Comparison of ENCODE assay signal across 8 cellular contexts in the genomic region with DNA sequence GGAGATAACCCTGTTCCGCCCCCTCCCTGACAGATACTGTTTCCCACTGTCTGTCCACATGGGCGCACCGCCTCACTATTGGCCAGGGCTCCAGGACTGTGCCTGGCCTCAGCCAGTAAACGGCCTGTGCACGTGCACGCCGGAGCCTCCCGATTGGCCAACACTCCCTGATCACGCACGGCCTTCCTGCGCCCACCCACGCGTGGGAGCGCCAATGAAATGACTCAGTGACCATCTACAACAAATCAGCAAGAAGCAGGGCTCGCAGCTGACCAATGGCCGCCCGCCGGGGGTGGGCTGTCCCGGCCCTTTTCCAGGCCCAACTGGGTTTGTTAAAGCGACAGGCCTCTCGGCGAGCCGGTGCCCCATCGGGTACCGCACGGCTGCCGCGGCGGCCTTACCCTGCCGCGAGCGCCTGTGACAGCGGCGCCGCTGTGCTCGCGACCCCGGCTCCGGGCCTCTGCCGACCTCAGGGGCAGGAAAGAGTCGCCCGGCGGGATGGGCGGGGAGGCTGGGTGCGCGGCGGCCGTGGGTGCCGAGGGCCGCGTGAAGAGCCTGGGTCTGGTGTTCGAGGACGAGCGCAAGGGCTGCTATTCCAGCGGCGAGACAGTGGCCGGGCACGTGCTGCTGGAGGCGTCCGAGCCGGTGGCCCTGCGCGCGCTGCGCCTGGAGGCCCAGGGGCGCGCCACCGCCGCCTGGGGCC. TPM values are rescaled to one million over a fixed set of nuclear protein-coding genes. Genes with fewer than 3 reads are reported as not detected.
A peak's percentile ranks its signal among the peaks of the same experiment; 100 is the strongest.
DNase-seq lines count a peak whose midpoint lies in the region; ATAC-seq and TF ChIP-seq lines count a peak whose summit lies in the region.

A gene with protein sequence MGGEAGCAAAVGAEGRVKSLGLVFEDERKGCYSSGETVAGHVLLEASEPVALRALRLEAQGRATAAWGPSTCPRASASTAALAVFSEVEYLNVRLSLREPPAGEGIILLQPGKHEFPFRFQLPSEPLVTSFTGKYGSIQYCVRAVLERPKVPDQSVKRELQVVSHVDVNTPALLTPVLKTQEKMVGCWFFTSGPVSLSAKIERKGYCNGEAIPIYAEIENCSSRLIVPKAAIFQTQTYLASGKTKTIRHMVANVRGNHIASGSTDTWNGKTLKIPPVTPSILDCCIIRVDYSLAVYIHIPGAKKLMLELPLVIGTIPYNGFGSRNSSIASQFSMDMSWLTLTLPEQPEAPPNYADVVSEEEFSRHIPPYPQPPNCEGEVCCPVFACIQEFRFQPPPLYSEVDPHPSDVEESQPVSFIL (plus strand): TSS at position 340 of the 703 bp plus-strand sequence. CDS start 159 bp downstream, at position 499.

- H3K36me3 ChIP-seq in ectodermal cell (ENCODE audit: control insufficient read depth, insufficient read depth, low read length), result no peaks in the 10 kb centered on the region

- H3K27ac ChIP-seq in ectodermal cell (ENCODE audit: insufficient read depth, low read depth, low read length, poor library complexity, severe bottlenecking), result no peak within 1 kb of the TSS

- H3K9me3 ChIP-seq in ectodermal cell (ENCODE audit: control insufficient read depth, low read length), result no peaks in the 10 kb centered on the region

- peak in 1 of 3 donors; percentile 65 for TF ChIP-seq CTCF in lower leg skin (IDR thresholded peaks at IDR 0.05)

- TF ChIP-seq POLR2A in lower leg skin (IDR thresholded peaks at IDR 0.05), result no peak

- intact Hi-C loops in lower leg skin (cut with DNase I; ENCODE audit: low total_unique reads), result no loop called here

- H3K4me3 ChIP-seq in ectodermal cell (ENCODE audit: insufficient read depth, low read depth, low read length) (peak within 1 kb of the TSS; percentile 51), lower leg skin (ENCODE audit: low read depth, poor library complexity, severe bottlenecking) (peak within 1 kb of the TSS; percentile 58)

- DNase-seq in AG08396 (ENCODE audit: low spot score) (peak; percentile 96), GM19240 (ENCODE audit: insufficient read length, low spot score) (peak; percentile 2), NCI-H748 (lab: John Stamatoyannopoulos, UW; ENCODE audit: unreplicated experiment) (peak; percentile 99), lower leg skin (ENCODE audit: low spot score in 2 of 2) (peak; percentile 100)
- peak; percentile 91 to 95 for DNase-seq in activated CD8-positive, alpha-beta memory T cell treated with anti-CD3 and anti-CD28 coated beads for 1 hour (ENCODE audit: extremely low read depth in 1 of 2, low read depth in 1 of 2)
- DNase-seq in stimulated activated CD4-positive, alpha-beta T cell treated with anti-CD3 and anti-CD28 coated beads, Interleukin-4, amount 100 ng/mL, for 1 hour, result peak; percentile 96

- ATAC-seq in HG03521 (IDR thresholded peaks at IDR 0.05; ENCODE audit: unreplicated experiment), result peak; percentile 88

- peaks cover 5% of the 10 kb centered on the region for H3K4me1 ChIP-seq in ectodermal cell (ENCODE audit: control insufficient read depth, insufficient read depth, low read length)

- WGBS in ectodermal cell, 2 experiments, result 0% methylated on average over 69 of the region's 69 CpGs
- WGBS in lower leg skin, 2 donors, result 0 to 1% methylated on average over 23 to 37 of the region's 69 CpGs

- H3K27me3 ChIP-seq in ectodermal cell (ENCODE audit: control insufficient read depth, insufficient read depth, low read length, poor library complexity, severe bottlenecking), result peaks cover 11% of the 10 kb centered on the region

RNA-seq across cellular contexts. Expression of the gene that starts here (rescaled TPM):
- polyA plus RNA-seq in ectodermal cell (2013, experiment 1 of 4), result 23.1 TPM
- 15.4 TPM for polyA plus RNA-seq in ectodermal cell (2013, experiment 2 of 4)
- polyA plus RNA-seq in ectodermal cell (2013, experiment 3 of 4), result 21.2 TPM
- polyA plus RNA-seq in ectodermal cell (2013, experiment 4 of 4), result 28.0 TPM
- 100 to 1,000 TPM in 1 of 4 donors, 10 to 100 TPM in 3; 44.0 to 103 (median 60.3) TPM for total RNA-seq in lower leg skin

Comparison
In these comparisons a context has a peak if more than half of its experiments do, and no peak if none do; other contexts are left out.
1. DNase-seq: peak in every context shown above with its lines; median percentile 100 in lower leg skin; 99 in NCI-H748; 96 in AG08396; 96 in stimulated activated CD4-positive, alpha-beta T cell treated with anti-CD3 and anti-CD28 coated beads, Interleukin-4, amount 100 ng/mL, for 1 hour; 93 in activated CD8-positive, alpha-beta memory T cell treated with anti-CD3 and anti-CD28 coated beads for 1 hour; 2 in GM19240.